In genomic region chr19:16928351-16928750, GRCh38 we compare ENCODE assay signal across 28 cellular contexts.
"Had no signal": no experiment of that assay in that cellular context is flagged by ENCODE, and none has a peak within 500 bp of the region (broad histone marks: within the 10 kb centered on the region; RNA-seq: fewer than 3 reads in every experiment).

No MANE protein-coding gene starts in this region.

- H3K27me3 Mint-ChIP-seq: stimulated activated naive CD8-positive, alpha-beta T cell treated with anti-CD3 and anti-CD28 coated beads, Interleukin-15, amount 100 ng/mL, for 72 hours; type B pancreatic cell had no signal

- H3K27ac Mint-ChIP-seq: stimulated activated effector memory CD8-positive, alpha-beta T cell treated with anti-CD3 and anti-CD28 coated beads, Interleukin-12 subunit alpha, Interleukin-12 subunit beta, amount 100 ng/mL, for 72 hours; stimulated activated memory B cell treated with anti-CD40 and anti-IgM and Interleukin-4, amounts not matched to agents 10 μg/mL and 1 μg/mL and 100 μg/mL, for 72 hours; stimulated activated naive CD8-positive, alpha-beta T cell treated with anti-CD3 and anti-CD28 coated beads, Interleukin-15, amount 100 ng/mL, for 72 hours; stimulated activated naive CD8-positive, alpha-beta T cell treated with anti-CD3 and anti-CD28 coated beads, Interleukin-15, Interleukin-2, amounts not matched to agents 100 ng/mL and 50 ng/mL, for 24 hours; type B pancreatic cell had no signal

- H3K36me3 ChIP-seq: stomach, suprapubic skin, thoracic aorta, thyroid gland, tibial artery, tibial nerve, transverse colon, upper lobe of right lung, uterus, vagina had no signal

- H3K4me1 ChIP-seq: stomach, suprapubic skin, testis, thyroid gland, tibial artery, tibial nerve, transverse colon, upper lobe of left lung, upper lobe of right lung, uterus, vagina had no signal

- H3K27me3 ChIP-seq: suprapubic skin, testis, thyroid gland, tibial nerve, transverse colon, upper lobe of left lung, upper lobe of right lung, uterus, vagina had no signal

- DNase-seq: stimulated activated CD4-positive, alpha-beta T cell treated with anti-CD3 and anti-CD28 coated beads, Interleukin-2, amount 100 ng/mL, for 48 hours; stimulated activated CD4-positive, alpha-beta T cell treated with anti-CD3 and anti-CD28 coated beads, Interleukin-4, amount 100 ng/mL, for 1 hour; stimulated activated CD4-positive, alpha-beta T cell treated with anti-CD3 and anti-CD28 coated beads, Interleukin-4, amount 100 ng/mL, for 24 hours; stimulated activated CD4-positive, alpha-beta T cell treated with anti-CD3 and anti-CD28 coated beads, Interleukin-4, amount 100 ng/mL, for 4 hours; stimulated activated CD8-positive, alpha-beta memory T cell treated with anti-CD3 and anti-CD28 coated beads, Interleukin-4, amount 100 ng/mL, for 48 hours; stimulated activated naive B cell treated with anti-CD40 and anti-IgM and Interleukin-4, amounts not matched to agents 10 μg/mL and 1 μg/mL and 100 μg/mL, for 72 hours; stimulated activated naive CD4-positive, alpha-beta T cell; stimulated activated naive CD4-positive, alpha-beta T cell treated with Interleukin-2 at 50 U/mL for 16 hours; stimulated activated naive CD8-positive, alpha-beta T cell treated with anti-CD3 and anti-CD28 coated beads, Interleukin-15, amount 100 ng/mL, for 72 hours; stimulated activated naive CD8-positive, alpha-beta T cell treated with anti-CD3 and anti-CD28 coated beads, Interleukin-15, Interleukin-2, amounts not matched to agents 100 U/mL and 50 U/mL, for 24 hours; stomach; substantia nigra; testis; thyroid gland; tibial artery; transverse colon; trophoblast cell; upper lobe of left lung; uterus had no signal

- ATAC-seq: stimulated activated effector memory CD8-positive, alpha-beta T cell treated with anti-CD3 and anti-CD28 coated beads, Interleukin-12 subunit alpha, Interleukin-12 subunit beta, amount 100 ng/mL, for 72 hours; stimulated activated memory B cell treated with anti-CD40 and anti-IgM and Interleukin-4, amounts not matched to agents 10 μg/mL and 1 μg/mL and 100 μg/mL, for 72 hours; stimulated activated naive B cell treated with anti-CD40 and anti-IgM and Interleukin-4, amounts not matched to agents 10 μg/mL and 1 μg/mL and 100 μg/mL, for 72 hours; stimulated activated naive CD8-positive, alpha-beta T cell treated with anti-CD3 and anti-CD28 coated beads, Interleukin-15, amount 100 ng/mL, for 72 hours; stimulated activated naive CD8-positive, alpha-beta T cell treated with anti-CD3 and anti-CD28 coated beads, Interleukin-15, Interleukin-2, amounts not matched to agents 100 U/mL and 50 U/mL, for 24 hours; upper lobe of right lung had no signal

- H3K4me3 ChIP-seq: stomach, suprapubic skin, testis, thoracic aorta, thyroid gland, tibial artery, tibial nerve, transverse colon, upper lobe of left lung, upper lobe of right lung, uterus, vagina had no signal

- H3K36me3 Mint-ChIP-seq: stimulated activated effector memory CD8-positive, alpha-beta T cell treated with anti-CD3 and anti-CD28 coated beads, Interleukin-12 subunit alpha, Interleukin-12 subunit beta, amount 100 ng/mL, for 72 hours had no signal

- H3K4me3 Mint-ChIP-seq: stimulated activated effector memory CD8-positive, alpha-beta T cell treated with anti-CD3 and anti-CD28 coated beads, Interleukin-12 subunit alpha, Interleukin-12 subunit beta, amount 100 ng/mL, for 72 hours; stimulated activated memory B cell treated with anti-CD40 and anti-IgM and Interleukin-4, amounts not matched to agents 10 μg/mL and 1 μg/mL and 100 μg/mL, for 72 hours; stimulated activated naive B cell treated with anti-CD40 and anti-IgM and Interleukin-4, amounts not matched to agents 10 μg/mL and 1 μg/mL and 100 μg/mL, for 72 hours; stimulated activated naive CD8-positive, alpha-beta T cell treated with anti-CD3 and anti-CD28 coated beads, Interleukin-15, amount 100 ng/mL, for 72 hours; stimulated activated naive CD8-positive, alpha-beta T cell treated with anti-CD3 and anti-CD28 coated beads, Interleukin-15, Interleukin-2, amounts not matched to agents 100 ng/mL and 50 ng/mL, for 24 hours; type B pancreatic cell had no signal

- H3K9me3 ChIP-seq: testis, thyroid gland, transverse colon, upper lobe of right lung, uterus, vagina had no signal

- H3K4me1 Mint-ChIP-seq: stimulated activated effector memory CD8-positive, alpha-beta T cell treated with anti-CD3 and anti-CD28 coated beads, Interleukin-12 subunit alpha, Interleukin-12 subunit beta, amount 100 ng/mL, for 72 hours; stimulated activated memory B cell treated with anti-CD40 and anti-IgM and Interleukin-4, amounts not matched to agents 10 μg/mL and 1 μg/mL and 100 μg/mL, for 72 hours; stimulated activated naive B cell treated with anti-CD40 and anti-IgM and Interleukin-4, amounts not matched to agents 10 μg/mL and 1 μg/mL and 100 μg/mL, for 72 hours; stimulated activated naive CD8-positive, alpha-beta T cell treated with anti-CD3 and anti-CD28 coated beads, Interleukin-15, amount 100 ng/mL, for 72 hours had no signal

- H3K27ac ChIP-seq: stomach, suprapubic skin, testis, thoracic aorta, thyroid gland, tibial artery, tibial nerve, transverse colon, upper lobe of left lung, upper lobe of right lung, uterus, vagina had no signal
